ENCODE assay signal across 8 cellular contexts in genomic region chr12:112992541-112993398, GRCh38. TPM values are rescaled to one million over a fixed set of nuclear protein-coding genes. Genes with fewer than 3 reads are reported as not detected.
DNase-seq lines count a peak whose midpoint lies in the region; ATAC-seq, FAIRE-seq and TF ChIP-seq lines count a peak whose summit lies in the region.

No MANE protein-coding gene starts in this region.

- no peak overlapping the region for H3K27ac ChIP-seq in AG04450 (ENCODE audit: low read depth, low read length)
- no peak overlapping the region for H3K27ac ChIP-seq in lower lobe of right lung

- H3K9me3 ChIP-seq in AG04450 (ENCODE audit: control insufficient read depth, insufficient read depth, low read length): peaks cover 3% of the 10 kb centered on the region; the same call in 1 of the 2 replicates
- no peaks in the 10 kb centered on the region for H3K9me3 ChIP-seq in lower lobe of right lung

- no peaks in the 10 kb centered on the region for H3K4me1 ChIP-seq in lower lobe of right lung

- H3K27ac Mint-ChIP-seq in stimulated activated effector memory CD8-positive, alpha-beta T cell treated with anti-CD3 and anti-CD28 coated beads, Interleukin-12 subunit alpha, Interleukin-12 subunit beta, amount 100 ng/mL, for 72 hours: no peak overlapping the region

- peak; percentile 70 for FAIRE-seq in GM18507 (lab: Jason Lieb, UNC)

- DNase-seq in AG04450 (ENCODE audit: low read depth, low spot score) (peak; percentile 23), GM18507 (ENCODE audit: extremely low spot score, insufficient read length, low read depth) (no peak), NCI-H510A (lab: John Stamatoyannopoulos, UW) (peak; percentile 7), dermis microvascular lymphatic vessel endothelial cell (ENCODE audit: low read depth in 2 of 2) (peak; percentile 50 to 73), lower lobe of right lung (peak; percentile 53)
- peak; percentile 46 to 54 for DNase-seq in activated CD4-positive, alpha-beta T cell treated with anti-CD3 and anti-CD28 coated beads for 4 hours
- DNase-seq in stimulated activated effector memory CD8-positive, alpha-beta T cell treated with anti-CD3 and anti-CD28 coated beads, Interleukin-12 subunit alpha, Interleukin-12 subunit beta, amount 100 ng/mL, for 72 hours (ENCODE audit: low spot score in 2 of 2): peak; percentile 31 to 81

- no peak overlapping the region for H3K4me3 Mint-ChIP-seq in stimulated activated effector memory CD8-positive, alpha-beta T cell treated with anti-CD3 and anti-CD28 coated beads, Interleukin-12 subunit alpha, Interleukin-12 subunit beta, amount 100 ng/mL, for 72 hours

- ATAC-seq in lower lobe of right lung (peak; percentile 68 to 87), HG02970 (IDR thresholded peaks at IDR 0.05; ENCODE audit: low FRiP score, unreplicated experiment) (no peak)
- peak; percentile 58 for ATAC-seq in stimulated activated effector memory CD8-positive, alpha-beta T cell treated with anti-CD3 and anti-CD28 coated beads, Interleukin-12 subunit alpha, Interleukin-12 subunit beta, amount 100 ng/mL, for 72 hours

- peaks cover 78% of the 10 kb centered on the region for H3K36me3 Mint-ChIP-seq in stimulated activated effector memory CD8-positive, alpha-beta T cell treated with anti-CD3 and anti-CD28 coated beads, Interleukin-12 subunit alpha, Interleukin-12 subunit beta, amount 100 ng/mL, for 72 hours

- H3K27me3 ChIP-seq in AG04450 (ENCODE audit: control insufficient read depth, insufficient read depth, low read length) (peaks cover 5% of the 10 kb centered on the region), lower lobe of right lung (ENCODE audit: low read depth) (no peaks in the 10 kb centered on the region)

- TF ChIP-seq CTCF in AG04450 (IDR thresholded peaks at IDR 0.05; ENCODE audit: low read depth, low read length) (peak; percentile 87), lower lobe of right lung (IDR thresholded peaks at IDR 0.05) (peak; percentile 91)

- peaks cover 55% of the 10 kb centered on the region for H3K36me3 ChIP-seq in lower lobe of right lung

- peaks cover 17% of the 10 kb centered on the region for H3K4me1 Mint-ChIP-seq in stimulated activated effector memory CD8-positive, alpha-beta T cell treated with anti-CD3 and anti-CD28 coated beads, Interleukin-12 subunit alpha, Interleukin-12 subunit beta, amount 100 ng/mL, for 72 hours

- H3K4me3 ChIP-seq in AG04450 (ENCODE audit: low read depth, low read length): no peak overlapping the region
- H3K4me3 ChIP-seq in lower lobe of right lung: no peak overlapping the region

- POLR2A ChIA-PET in AG04450 (lab: Yijun Ruan, JAX): no interaction called here

- CTCF ChIA-PET in AG04450 (lab: Charles Lee): interaction anchor here (0.5 to 4.4 kb wide), 36 partner anchors 9 to 432 kb away, joined by 3 to 47 read pairs (median 5); partner anchors contain the start of gene OAS2

- intact Hi-C loops in lower lobe of right lung (cut with DNase I): no loop called here

- H3K9me3 Mint-ChIP-seq in stimulated activated effector memory CD8-positive, alpha-beta T cell treated with anti-CD3 and anti-CD28 coated beads, Interleukin-12 subunit alpha, Interleukin-12 subunit beta, amount 100 ng/mL, for 72 hours: no peaks in the 10 kb centered on the region

RNA-seq across cellular contexts. Expression of gene OAS2, which starts 14.5 kb away (rescaled TPM):
- polyA plus RNA-seq in AG04450 (2011; rRNA removed): 0.12 and 0.21 TPM in 2 replicates
- 0.09 and 0.30 TPM in 2 replicates for polyA minus RNA-seq in AG04450 (2011; rRNA and poly(A)+ RNA removed)
- total RNA-seq in dermis microvascular lymphatic vessel endothelial cell (2.9 and 4.5 TPM in 2 replicates), lower lobe of right lung (96.4 TPM)

RNA-seq across cellular contexts. Expression of gene OAS3, which starts 54.5 kb away (rescaled TPM):
- polyA plus RNA-seq in AG04450 (2011; rRNA removed): 8.5 and 9.3 TPM in 2 replicates
- 12.3 and 17.7 TPM in 2 replicates for polyA minus RNA-seq in AG04450 (2011; rRNA and poly(A)+ RNA removed)
- total RNA-seq in dermis microvascular lymphatic vessel endothelial cell: 6.4 and 6.5 TPM in 2 replicates
- 65.8 TPM for total RNA-seq in lower lobe of right lung

Comparison
In these comparisons a context has a peak if more than half of its experiments do, and no peak if none do; other contexts are left out.
1. RNA of gene OAS2, which starts 14.5 kb away (total RNA-seq): 96.4 TPM in lower lobe of right lung (single experiment); 2.9 to 4.5 TPM in dermis microvascular lymphatic vessel endothelial cell; every median in the first group is over 10 times any median in the second.